In genomic region chr19:14487370-14488125, GRCh38 we compare ENCODE assay signal across 1 cellular context.
TF ChIP-seq lines count a peak whose summit lies in the region.

No MANE protein-coding gene starts in this region.

TF ChIP-seq in K562, 482 proteins besides CTCF, POLR2A, EP300 and RAD21:
- TF ChIP-seq, protein P1, sequence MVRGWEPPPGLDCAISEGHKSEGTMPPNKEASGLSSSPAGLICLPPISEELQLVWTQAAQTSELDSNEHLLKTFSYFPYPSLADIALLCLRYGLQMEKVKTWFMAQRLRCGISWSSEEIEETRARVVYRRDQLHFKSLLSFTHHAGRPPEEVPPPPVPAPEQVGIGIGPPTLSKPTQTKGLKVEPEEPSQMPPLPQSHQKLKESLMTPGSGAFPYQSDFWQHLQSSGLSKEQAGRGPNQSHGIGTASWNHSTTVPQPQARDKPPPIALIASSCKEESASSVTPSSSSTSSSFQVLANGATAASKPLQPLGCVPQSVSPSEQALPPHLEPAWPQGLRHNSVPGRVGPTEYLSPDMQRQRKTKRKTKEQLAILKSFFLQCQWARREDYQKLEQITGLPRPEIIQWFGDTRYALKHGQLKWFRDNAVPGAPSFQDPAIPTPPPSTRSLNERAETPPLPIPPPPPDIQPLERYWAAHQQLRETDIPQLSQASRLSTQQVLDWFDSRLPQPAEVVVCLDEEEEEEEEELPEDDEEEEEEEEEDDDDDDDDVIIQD (CRISPR knock-in tag; IDR thresholded peaks at IDR 0.05): no peak
- TF ChIP-seq ZNF121 (CRISPR knock-in tag; conservative IDR thresholded peaks at IDR 0.05) (peak; percentile 75), TEAD4 (IDR thresholded peaks at IDR 0.05; ENCODE audit: low read length) (no peak), TEAD4 (CRISPR knock-in tag; IDR thresholded peaks at IDR 0.05; ENCODE audit: borderline replicate concordance) (no peak), KLF10 (CRISPR knock-in tag; IDR thresholded peaks at IDR 0.05) (no peak), ZEB2 (IDR thresholded peaks at IDR 0.05) (no peak), MTA2 (IDR thresholded peaks at IDR 0.05; ENCODE audit: low read depth) (no peak)
